ENCODE assay signal across 9 cellular contexts in genomic region chr1:167752219-167752985, GRCh38. TPM values are rescaled to one million over a fixed set of nuclear protein-coding genes. Genes with fewer than 3 reads are reported as not detected.
DNase-seq lines count a peak whose midpoint lies in the region; ATAC-seq and TF ChIP-seq lines count a peak whose summit lies in the region.
"Had no signal": no experiment of that assay in that cellular context is flagged by ENCODE, and none has a peak within 500 bp of the region (broad histone marks: within the 10 kb centered on the region; RNA-seq: fewer than 3 reads in every experiment).

No MANE protein-coding gene starts in this region.

- H3K4me3 ChIP-seq in GM12865 (ENCODE audit: low read depth, low read length) (peak overlapping the region; percentile 49), body of pancreas (no peak overlapping the region)
- H3K4me3 ChIP-seq: dorsolateral prefrontal cortex had no signal

- peak overlapping the region; percentile 65 for H3K27ac Mint-ChIP-seq in osteocyte (ENCODE audit: unreplicated experiment)

- H3K36me3 ChIP-seq in body of pancreas (replicated peaks in 1 of 2; ENCODE audit: insufficient read depth in 1 of 2, low read depth in 2 of 2) = no peaks in the 10 kb centered on the region

- peak; percentile 11 for DNase-seq in GM12865 (ENCODE audit: low read depth)
- no peak for DNase-seq in body of pancreas
- no peak for DNase-seq in osteocyte (ENCODE audit: extremely low spot score, unreplicated experiment)
- no peak for DNase-seq in 8988T
- DNase-seq in stimulated activated CD4-positive, alpha-beta T cell treated with anti-CD3 and anti-CD28 coated beads, Interleukin-1b, Interleukin-23, amount 100 ng/mL, for 48 hours = no peak
- DNase-seq in NK-92 treated with Interleukin-12 subunit alpha and Interleukin-12 subunit beta, amount 100 ng/mL, for 24 hours (lab: John Stamatoyannopoulos, UW) = no peak
- DNase-seq: dorsolateral prefrontal cortex had no signal

- H3K4me3 Mint-ChIP-seq in osteocyte (ENCODE audit: unreplicated experiment) = no peak overlapping the region

- H3K27ac ChIP-seq in body of pancreas = peak overlapping the region in 2 of 4 donors; percentile 39 to 41

- H3K4me1 Mint-ChIP-seq in osteocyte (ENCODE audit: unreplicated experiment) = peaks cover 61% of the 10 kb centered on the region

- TF ChIP-seq POLR2A in body of pancreas (IDR thresholded peaks at IDR 0.05) = no peak

- H3K9me3 Mint-ChIP-seq in osteocyte (ENCODE audit: unreplicated experiment) = no peaks in the 10 kb centered on the region

- H3K27me3 ChIP-seq in body of pancreas = no peaks in the 10 kb centered on the region

- H3K4me1 ChIP-seq in body of pancreas = peaks cover 42% of the 10 kb centered on the region

- ATAC-seq in HG03354 (IDR thresholded peaks at IDR 0.05; ENCODE audit: poor library complexity, severe bottlenecking, unreplicated experiment) = peak; percentile 43
- peak; percentile 48 for ATAC-seq in body of pancreas
- no peak for ATAC-seq in HG03025 (IDR thresholded peaks at IDR 0.05; ENCODE audit: low FRiP score, unreplicated experiment)

- no peaks in the 10 kb centered on the region for H3K27me3 Mint-ChIP-seq in osteocyte (ENCODE audit: unreplicated experiment)

- H3K9me3 ChIP-seq in body of pancreas = no peaks in the 10 kb centered on the region

- TF ChIP-seq CTCF in GM12865 (IDR thresholded peaks at IDR 0.05; ENCODE audit: insufficient read depth, low read depth, low read length, missing control alignments) (no peak), body of pancreas (IDR thresholded peaks at IDR 0.05) (no peak), osteocyte (IDR thresholded peaks at IDR 0.05) (no peak)

- no peaks in the 10 kb centered on the region for H3K36me3 Mint-ChIP-seq in osteocyte (ENCODE audit: unreplicated experiment)

- intact Hi-C loops in body of pancreas (cut with DNase I) = no loop called here

RNA-seq across cellular contexts. Expression of gene MPZL1, which starts 30.6 kb away (rescaled TPM):
- 10 to 100 TPM; 19.8 to 28.5 TPM for total RNA-seq in body of pancreas
- 147 and 155 TPM in 2 replicates for total RNA-seq in osteocyte
